22 cellular contexts compared by ENCODE assay signal in genomic region chr2:141186413-141187062, GRCh38.
"Had no signal": no experiment of that assay in that cellular context is flagged by ENCODE, and none has a peak within 500 bp of the region (broad histone marks: within the 10 kb centered on the region; RNA-seq: fewer than 3 reads in every experiment).

No MANE protein-coding gene starts in this region.

- DNase-seq: activated CD4-positive, alpha-beta memory T cell treated with anti-CD3 and anti-CD28 coated beads, Interleukin-2, amount 10 ng/mL, durations not matched to agents 7 days and 5 days; activated CD4-positive, alpha-beta T cell treated with anti-CD3 and anti-CD28 coated beads, Interleukin-2, amount 10 ng/mL, durations not matched to agents 24 days and 14 days; activated effector memory CD4-positive, alpha-beta T cell treated with Interleukin-2 at 50 U/mL for 16 hours; activated naive CD4-positive, alpha-beta T cell treated with anti-CD3 and anti-CD28 coated beads for 36 hours; activated T-cell treated with anti-CD3 and anti-CD28 coated beads, Interleukin-2, amount 50 U/mL, for 72 hours; effector CD4-positive, alpha-beta T cell; foreskin keratinocyte; hippocampal formation; left ventricle myocardium superior; mammary epithelial cell; midbrain; psoas muscle; stimulated activated CD4-positive, alpha-beta T cell treated with anti-CD3 and anti-CD28 coated beads, Interleukin-12 subunit alpha, Interleukin-12 subunit beta, amount 100 ng/mL, for 4 hours; stimulated activated CD4-positive, alpha-beta T cell treated with anti-CD3 and anti-CD28 coated beads, Interleukin-4, amount 100 ng/mL, for 4 hours; substantia nigra; tibial artery had no signal

- H3K36me3 ChIP-seq: right atrium auricular region, tibial artery, vagina had no signal

- H3K4me3 ChIP-seq: psoas muscle, right atrium auricular region, tibial artery, vagina had no signal

- H3K4me1 ChIP-seq: foreskin keratinocyte, psoas muscle, right atrium auricular region, tibial artery, vagina had no signal

- H3K9me3 ChIP-seq: psoas muscle, right atrium auricular region, tibial artery, vagina had no signal

- H3K4me3 Mint-ChIP-seq: activated CD4-positive, alpha-beta memory T cell treated with anti-CD3 and anti-CD28 coated beads, Interleukin-2, amount 10 ng/mL, durations not matched to agents 7 days and 5 days; activated CD4-positive, alpha-beta T cell treated with anti-CD3 and anti-CD28 coated beads, Interleukin-2, amount 10 ng/mL, durations not matched to agents 24 days and 14 days; activated naive CD4-positive, alpha-beta T cell treated with anti-CD3 and anti-CD28 coated beads for 36 hours; activated T-cell treated with anti-CD3 and anti-CD28 coated beads, Interleukin-2, amount 50 U/mL, for 72 hours; brain; natural killer cell treated with Interleukin-12 subunit alpha and Interleukin-12 subunit beta and Interleukin-15 and Interleukin-18, amount 100 ng/mL, for 72 hours; stimulated activated naive CD8-positive, alpha-beta T cell treated with anti-CD3 and anti-CD28 coated beads, Interleukin-15, Interleukin-2, amounts not matched to agents 100 ng/mL and 50 ng/mL, for 24 hours had no signal

- H3K4me1 Mint-ChIP-seq: activated CD4-positive, alpha-beta memory T cell treated with anti-CD3 and anti-CD28 coated beads, Interleukin-2, amount 10 ng/mL, durations not matched to agents 7 days and 5 days; activated CD4-positive, alpha-beta T cell treated with anti-CD3 and anti-CD28 coated beads, Interleukin-2, amount 10 ng/mL, durations not matched to agents 24 days and 14 days had no signal

- H3K27ac Mint-ChIP-seq: activated CD4-positive, alpha-beta memory T cell treated with anti-CD3 and anti-CD28 coated beads, Interleukin-2, amount 10 ng/mL, durations not matched to agents 7 days and 5 days; activated CD4-positive, alpha-beta T cell treated with anti-CD3 and anti-CD28 coated beads, Interleukin-2, amount 10 ng/mL, durations not matched to agents 24 days and 14 days; activated naive CD4-positive, alpha-beta T cell treated with anti-CD3 and anti-CD28 coated beads for 36 hours; activated T-cell treated with anti-CD3 and anti-CD28 coated beads, Interleukin-2, amount 50 U/mL, for 72 hours; natural killer cell treated with Interleukin-12 subunit alpha and Interleukin-12 subunit beta and Interleukin-15 and Interleukin-18, amount 100 ng/mL, for 72 hours; stimulated activated naive CD8-positive, alpha-beta T cell treated with anti-CD3 and anti-CD28 coated beads, Interleukin-15, Interleukin-2, amounts not matched to agents 100 ng/mL and 50 ng/mL, for 24 hours had no signal

- H3K27me3 ChIP-seq: foreskin keratinocyte, right atrium auricular region, tibial artery, vagina had no signal

- H3K36me3 Mint-ChIP-seq: brain; natural killer cell treated with Interleukin-12 subunit alpha and Interleukin-12 subunit beta and Interleukin-15 and Interleukin-18, amount 100 ng/mL, for 72 hours had no signal

- H3K27me3 Mint-ChIP-seq: activated CD4-positive, alpha-beta memory T cell treated with anti-CD3 and anti-CD28 coated beads, Interleukin-2, amount 10 ng/mL, durations not matched to agents 7 days and 5 days; activated CD4-positive, alpha-beta T cell treated with anti-CD3 and anti-CD28 coated beads, Interleukin-2, amount 10 ng/mL, durations not matched to agents 24 days and 14 days; brain; natural killer cell treated with Interleukin-12 subunit alpha and Interleukin-12 subunit beta and Interleukin-15 and Interleukin-18, amount 100 ng/mL, for 72 hours; stimulated activated naive CD8-positive, alpha-beta T cell treated with anti-CD3 and anti-CD28 coated beads, Interleukin-15, Interleukin-2, amounts not matched to agents 100 ng/mL and 50 ng/mL, for 24 hours had no signal

- H3K9me3 Mint-ChIP-seq: activated CD4-positive, alpha-beta memory T cell treated with anti-CD3 and anti-CD28 coated beads, Interleukin-2, amount 10 ng/mL, durations not matched to agents 7 days and 5 days; activated CD4-positive, alpha-beta T cell treated with anti-CD3 and anti-CD28 coated beads, Interleukin-2, amount 10 ng/mL, durations not matched to agents 24 days and 14 days; brain had no signal

- H3K27ac ChIP-seq: foreskin keratinocyte, psoas muscle, right atrium auricular region, tibial artery, vagina, VCaP had no signal
